12 cellular contexts compared by ENCODE assay signal in genomic region chr16:20938426-20938825, GRCh38. TPM values are rescaled to one million over a fixed set of nuclear protein-coding genes. Genes with fewer than 3 reads are reported as not detected.
DNase-seq lines count a peak whose midpoint lies in the region; ATAC-seq and TF ChIP-seq lines count a peak whose summit lies in the region.
"Had no signal": no experiment of that assay in that cellular context is flagged by ENCODE, and none has a peak within 500 bp of the region (broad histone marks: within the 10 kb centered on the region; RNA-seq: fewer than 3 reads in every experiment).

No MANE protein-coding gene starts in this region.

- H3K9me2 ChIP-seq in GM23248 (ENCODE audit: insufficient read depth), result no peaks in the 10 kb centered on the region

- ATAC-seq in foreskin keratinocyte, result peak; percentile 40
- no peak for ATAC-seq in GM18861 (IDR thresholded peaks at IDR 0.05; ENCODE audit: unreplicated experiment)
- no peak for ATAC-seq in HG02763 (IDR thresholded peaks at IDR 0.05; ENCODE audit: unreplicated experiment)

- no peaks in the 10 kb centered on the region for H3K9me3 Mint-ChIP-seq in activated T-helper 1 cell treated with anti-CD3 and anti-CD28 coated beads, Interleukin-12 subunit alpha, Interleukin-12 subunit beta, Interleukin-2, Interleukin-4 antibody, amounts not matched to agents 30 ng/mL and 10 ng/mL and 1 ng/mL, durations not matched to agents 14 hours and 24 hours and 36 hours
- H3K9me3 Mint-ChIP-seq: mesothelial cell of epicardium, type B pancreatic cell had no signal

- no peak for TF ChIP-seq CTCF in AG10803 (conservative IDR thresholded peaks at IDR 0.05; ENCODE audit: low read length)
- no peak for TF ChIP-seq CTCF in foreskin keratinocyte (conservative IDR thresholded peaks at IDR 0.05)
- no peak for TF ChIP-seq CTCF in ascending aorta (IDR thresholded peaks at IDR 0.05)

- H3K36me3 Mint-ChIP-seq in activated T-helper 1 cell treated with anti-CD3 and anti-CD28 coated beads, Interleukin-12 subunit alpha, Interleukin-12 subunit beta, Interleukin-2, Interleukin-4 antibody, amounts not matched to agents 30 ng/mL and 10 ng/mL and 1 ng/mL, durations not matched to agents 14 hours and 24 hours and 36 hours (ENCODE audit: low read depth), result peaks cover under 1% of the 10 kb centered on the region
- H3K36me3 Mint-ChIP-seq: mesothelial cell of epicardium, type B pancreatic cell had no signal

- H3K27ac Mint-ChIP-seq in activated T-helper 1 cell treated with anti-CD3 and anti-CD28 coated beads, Interleukin-12 subunit alpha, Interleukin-12 subunit beta, Interleukin-2, Interleukin-4 antibody, amounts not matched to agents 30 ng/mL and 10 ng/mL and 1 ng/mL, durations not matched to agents 14 hours and 24 hours and 36 hours, result peak overlapping the region; percentile 78
- H3K27ac Mint-ChIP-seq: mesothelial cell of epicardium, type B pancreatic cell had no signal

- no peak overlapping the region for H3K9ac ChIP-seq in GM23248

- intact Hi-C loops in activated T-helper 1 cell treated with anti-CD3 and anti-CD28 coated beads, Interleukin-12 subunit alpha, Interleukin-12 subunit beta, Interleukin-2, Interleukin-4 antibody, amounts not matched to agents 30 ng/mL and 10 ng/mL and 1 ng/mL, durations not matched to agents 14 hours and 24 hours and 36 hours (cut with micrococcal nuclease), result loop anchor here (1.0 to 2.0 kb wide), 2 partner anchors 28 to 38 kb away; partner anchors contain the start of genes DCUN1D3 and LYRM1
- intact Hi-C loops in ascending aorta (cut with DNase I), result no loop called here

- no peaks in the 10 kb centered on the region for H3K27me3 ChIP-seq in GM23248 (replicated peaks; ENCODE audit: insufficient read depth)
- no peaks in the 10 kb centered on the region for H3K27me3 ChIP-seq in foreskin keratinocyte
- H3K27me3 ChIP-seq in ascending aorta, result no peaks in the 10 kb centered on the region

- H3K27ac ChIP-seq in GM23248 (peak overlapping the region; percentile 17; the same call in 1 of the 2 replicates), foreskin keratinocyte (no peak overlapping the region), ascending aorta (no peak overlapping the region)

- H3K36me3 ChIP-seq in GM23248 (ENCODE audit: low read depth) (no peaks in the 10 kb centered on the region), ascending aorta (no peaks in the 10 kb centered on the region)

- H3K4me2 ChIP-seq in GM23248 (ENCODE audit: unreplicated experiment), result no peak overlapping the region

- no peaks in the 10 kb centered on the region for H3K79me2 ChIP-seq in GM23248 (ENCODE audit: insufficient read depth)

- H4K20me1 ChIP-seq in GM23248 (ENCODE audit: insufficient read depth), result no peaks in the 10 kb centered on the region

- H3K4me3 Mint-ChIP-seq in activated T-helper 1 cell treated with anti-CD3 and anti-CD28 coated beads, Interleukin-12 subunit alpha, Interleukin-12 subunit beta, Interleukin-2, Interleukin-4 antibody, amounts not matched to agents 30 ng/mL and 10 ng/mL and 1 ng/mL, durations not matched to agents 14 hours and 24 hours and 36 hours, result no peak overlapping the region
- H3K4me3 Mint-ChIP-seq: mesothelial cell of epicardium, type B pancreatic cell had no signal

- H3K4me3 ChIP-seq in AG10803 (ENCODE audit: low read length) (no peak overlapping the region), GM23248 (no peak overlapping the region), ascending aorta (no peak overlapping the region)

- DNase-seq in AG10803 (ENCODE audit: low read depth) (peak; percentile 27), GM23248 (peak; percentile 82), foreskin keratinocyte (peak in 1 of 2 donors; percentile 41), ascending aorta (ENCODE audit: low spot score in 2 of 2) (no peak)
- no peak for DNase-seq in activated T-helper 1 cell treated with anti-CD3 and anti-CD28 coated beads, Interleukin-12 subunit alpha, Interleukin-12 subunit beta, Interleukin-2, Interleukin-4 antibody, amounts not matched to agents 30 ng/mL and 10 ng/mL and 1 ng/mL, durations not matched to agents 14 hours and 24 hours and 36 hours (ENCODE audit: low spot score)
- DNase-seq: activated naive CD4-positive, alpha-beta T cell treated with anti-CD3 and anti-CD28 coated beads, Interleukin-2, amount 50 U/mL, for 16 hours; DMS153; NCI-H1694 had no signal

- 3 to 8% methylated on average over 2 of the region's 2 CpGs for WGBS in GM23248 (ENCODE audit: low coverage in 1 of 2, low lambda C conversion rate in 2 of 2, missing lambda C conversion rate in 2 of 2), 2 experiments

- H3K4me1 Mint-ChIP-seq in activated T-helper 1 cell treated with anti-CD3 and anti-CD28 coated beads, Interleukin-12 subunit alpha, Interleukin-12 subunit beta, Interleukin-2, Interleukin-4 antibody, amounts not matched to agents 30 ng/mL and 10 ng/mL and 1 ng/mL, durations not matched to agents 14 hours and 24 hours and 36 hours (ENCODE audit: low read depth), result peaks cover 37% of the 10 kb centered on the region
- H3K4me1 Mint-ChIP-seq: mesothelial cell of epicardium had no signal

- no peaks in the 10 kb centered on the region for H3K27me3 Mint-ChIP-seq in activated T-helper 1 cell treated with anti-CD3 and anti-CD28 coated beads, Interleukin-12 subunit alpha, Interleukin-12 subunit beta, Interleukin-2, Interleukin-4 antibody, amounts not matched to agents 30 ng/mL and 10 ng/mL and 1 ng/mL, durations not matched to agents 14 hours and 24 hours and 36 hours (ENCODE audit: insufficient read depth)
- H3K27me3 Mint-ChIP-seq: type B pancreatic cell had no signal

- H3K9me3 ChIP-seq in GM23248 (ENCODE audit: low read depth) (no peaks in the 10 kb centered on the region), ascending aorta (no peaks in the 10 kb centered on the region)

- H2AFZ ChIP-seq in GM23248, result peak overlapping the region; percentile 50; the same call in 1 of the 2 replicates

- peaks cover 14% of the 10 kb centered on the region; the same call in 1 of the 2 replicates for H3F3A ChIP-seq in GM23248 (ENCODE audit: insufficient read depth)

- in situ Hi-C loops in GM23248 (cut with MboI), result no loop called here

- H3K4me1 ChIP-seq in GM23248 (ENCODE audit: insufficient read depth) (peaks cover 13% of the 10 kb centered on the region), foreskin keratinocyte (no peaks in the 10 kb centered on the region), ascending aorta (no peaks in the 10 kb centered on the region)

RNA-seq across cellular contexts. Expression of gene LYRM1, which starts 37.9 kb away (rescaled TPM):
- total RNA-seq in GM23248 (2014; rRNA removed; shearing (Covaris generic)), result 32.1 and 32.2 TPM in 2 replicates
- 37.6 and 40.9 TPM in 2 replicates for polyA plus RNA-seq in GM23248 (2016; fragmentation: Nextera tagmentation; extraction: Ambion mirVana)
- total RNA-seq in activated T-helper 1 cell treated with anti-CD3 and anti-CD28 coated beads, Interleukin-12 subunit alpha, Interleukin-12 subunit beta, Interleukin-2, Interleukin-4 antibody, amounts not matched to agents 30 ng/mL and 10 ng/mL and 1 ng/mL, durations not matched to agents 14 hours and 24 hours and 36 hours, result 21.2 and 23.7 TPM in 2 replicates
- 24.9 and 25.3 TPM in 2 replicates for total RNA-seq in foreskin keratinocyte
- polyA plus RNA-seq in foreskin keratinocyte, result 19.1 and 19.7 TPM in 2 replicates
- 3.9 TPM for total RNA-seq in ascending aorta

RNA-seq across cellular contexts. Expression of gene DCUN1D3, which starts 38.3 kb away (rescaled TPM):
- 34.4 and 35.2 TPM in 2 replicates for total RNA-seq in GM23248 (2014; rRNA removed; shearing (Covaris generic))
- polyA plus RNA-seq in GM23248 (2016; fragmentation: Nextera tagmentation; extraction: Ambion mirVana), result 15.2 and 15.3 TPM in 2 replicates
- 14.5 and 16.7 TPM in 2 replicates for total RNA-seq in activated T-helper 1 cell treated with anti-CD3 and anti-CD28 coated beads, Interleukin-12 subunit alpha, Interleukin-12 subunit beta, Interleukin-2, Interleukin-4 antibody, amounts not matched to agents 30 ng/mL and 10 ng/mL and 1 ng/mL, durations not matched to agents 14 hours and 24 hours and 36 hours
- 10.9 and 11.3 TPM in 2 replicates for total RNA-seq in foreskin keratinocyte
- polyA plus RNA-seq in foreskin keratinocyte, result 2.9 and 3.5 TPM in 2 replicates
- total RNA-seq in ascending aorta, result 9.8 TPM

Comparison
In these comparisons a context has a peak if more than half of its experiments do, and no peak if none do; other contexts are left out.
1. DNase-seq: peak in AG10803 (single experiment) and GM23248 (single experiment); none in activated T-helper 1 cell treated with anti-CD3 and anti-CD28 coated beads, Interleukin-12 subunit alpha, Interleukin-12 subunit beta, Interleukin-2, Interleukin-4 antibody, amounts not matched to agents 30 ng/mL and 10 ng/mL and 1 ng/mL, durations not matched to agents 14 hours and 24 hours and 36 hours (single experiment) and ascending aorta (0 of 2).